1 cellular context compared by ENCODE assay signal in the genomic region with DNA sequence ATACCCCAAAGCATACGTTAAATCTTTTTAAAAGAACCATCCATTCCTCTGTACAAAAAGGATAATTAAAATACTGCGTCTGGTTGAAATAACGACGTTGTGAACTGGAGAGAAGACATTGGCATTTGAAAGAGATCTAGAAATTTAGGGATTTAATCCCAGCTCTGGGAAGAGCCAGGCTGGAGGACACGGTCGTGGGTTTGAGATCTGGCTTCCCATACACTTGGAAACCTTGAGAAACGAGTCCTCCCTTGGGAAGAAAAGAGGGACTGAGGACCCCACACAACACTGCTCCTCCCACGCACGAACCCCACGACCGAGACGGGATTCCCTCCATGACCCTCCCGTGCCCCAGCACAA.
TF ChIP-seq lines count a peak whose summit lies in the region.

No MANE protein-coding gene starts in this region.

TF ChIP-seq in HepG2, 621 proteins besides CTCF, POLR2A, EP300 and RAD21:
- TF ChIP-seq ZNF850 (CRISPR knock-in tag; conservative IDR thresholded peaks at IDR 0.05), result 0 out of 2 replicates have a peak, but pooled peaks have one; percentile 18
- TF ChIP-seq SP4 (CRISPR knock-in tag; IDR thresholded peaks at IDR 0.05), result no peak
- peak; percentile 8; the same call in 1 of the 2 replicates for TF ChIP-seq ZBTB10 (CRISPR knock-in tag; IDR thresholded peaks at IDR 0.05; ENCODE audit: borderline replicate concordance)
- TF ChIP-seq HBP1 (CRISPR knock-in tag; IDR thresholded peaks at IDR 0.05; ENCODE audit: low read depth), result 0 out of 2 replicates have a peak, but pooled peaks have one; percentile 3
- TF ChIP-seq ZZZ3 (CRISPR knock-in tag; IDR thresholded peaks at IDR 0.05; ENCODE audit: borderline replicate concordance), result no peak
- TF ChIP-seq AHR (CRISPR knock-in tag; IDR thresholded peaks at IDR 0.05), result no peak
- no peak for TF ChIP-seq ZC3H4 (CRISPR knock-in tag; IDR thresholded peaks at IDR 0.05; ENCODE audit: borderline replicate concordance)
- TF ChIP-seq RFX5 (IDR thresholded peaks at IDR 0.05; ENCODE audit: low read depth, low read length), result no peak
